ENCODE assay signal across 15 cellular contexts in the genomic region with DNA sequence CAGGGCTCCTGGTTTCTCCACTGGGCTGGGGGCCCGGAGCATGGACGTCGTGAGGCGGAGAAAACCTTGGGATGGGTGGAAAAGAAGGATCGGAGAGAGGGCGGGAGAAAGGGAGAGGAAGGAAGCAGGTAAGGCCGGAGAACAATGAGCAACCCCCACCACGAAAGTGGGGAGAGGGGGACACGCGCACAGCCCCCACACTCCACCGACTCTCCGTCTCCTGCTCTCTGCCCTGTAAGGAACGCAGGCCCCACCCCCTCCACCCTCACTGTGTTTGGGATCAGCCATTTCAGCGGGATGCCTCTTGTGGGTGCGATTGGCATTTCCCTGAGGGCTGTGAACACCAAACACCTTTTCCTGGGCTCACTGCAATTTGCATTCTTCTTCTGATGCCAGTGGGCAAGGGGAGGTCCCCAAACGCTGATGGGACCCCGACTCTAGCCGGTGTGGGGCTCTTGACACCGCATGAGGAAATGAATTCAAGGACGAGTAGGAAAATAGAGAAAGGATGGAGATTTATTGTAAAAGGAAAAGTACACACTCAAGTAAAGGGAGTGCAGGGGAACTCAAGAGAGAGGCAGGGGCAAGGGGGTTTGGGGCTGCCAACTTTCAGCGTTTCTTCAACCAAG. TPM values are rescaled to one million over a fixed set of nuclear protein-coding genes. Genes with fewer than 3 reads are reported as not detected.
A peak's percentile ranks its signal among the peaks of the same experiment; 100 is the strongest.
DNase-seq lines count a peak whose midpoint lies in the region; FAIRE-seq and TF ChIP-seq lines count a peak whose summit lies in the region.
"Had no signal": no experiment of that assay in that cellular context is flagged by ENCODE, and none has a peak within 500 bp of the region (broad histone marks: within the 10 kb centered on the region; RNA-seq: fewer than 3 reads in every experiment).

No MANE protein-coding gene starts in this region.

- H3K27me3 Mint-ChIP-seq in CD4-positive, alpha-beta memory T cell, result peaks cover 53 to 68% of the 10 kb centered on the region in 2 donors

- H3K4me1 Mint-ChIP-seq in CD4-positive, alpha-beta memory T cell, result peaks cover 9 to 19% (median 14%) of the 10 kb centered on the region in 4 donors

- no peak overlapping the region for H3K27ac Mint-ChIP-seq in CD4-positive, alpha-beta memory T cell
- H3K27ac Mint-ChIP-seq: activated T-cell treated with anti-CD3 and anti-CD28 coated beads, Interleukin-2, amount 50 U/mL, for 72 hours had no signal

- no peak overlapping the region for H3K4me3 ChIP-seq in CD4-positive, alpha-beta memory T cell (ENCODE audit: low read length in 2 of 2)
- H3K4me3 ChIP-seq in HUES48 (ENCODE audit: low read depth, low read length) (peak overlapping the region; percentile 56), esophagus muscularis mucosa (peak overlapping the region; percentile 23 to 50 (median 32)), neural cell (ENCODE audit: low read length) (peak overlapping the region; percentile 45)

- intact Hi-C loops in CD4-positive, alpha-beta memory T cell (cut with micrococcal nuclease), result no loop called here
- intact Hi-C loops in esophagus muscularis mucosa (cut with DNase I), result no loop called here

- H3K9ac ChIP-seq in HUES48 (ENCODE audit: low read depth, low read length) (no peak overlapping the region), neural cell (ENCODE audit: low read length) (no peak overlapping the region)

- H3K36me3 ChIP-seq in CD4-positive, alpha-beta memory T cell (ENCODE audit: insufficient read depth, low read length), result no peaks in the 10 kb centered on the region
- H3K36me3 ChIP-seq in HUES48 (ENCODE audit: control insufficient read depth, insufficient read depth, low read length), result no peaks in the 10 kb centered on the region
- H3K36me3 ChIP-seq in esophagus muscularis mucosa, result no peaks in the 10 kb centered on the region
- no peaks in the 10 kb centered on the region for H3K36me3 ChIP-seq in neural cell (ENCODE audit: insufficient read depth, low read length)

- TF ChIP-seq EP300 in esophagus muscularis mucosa (IDR thresholded peaks at IDR 0.05) (no peak), neural cell (conservative IDR thresholded peaks at IDR 0.05; ENCODE audit: poor library complexity, severe bottlenecking) (no peak)

- peaks cover 39% of the 10 kb centered on the region for H3K27me3 ChIP-seq in CD4-positive, alpha-beta memory T cell (ENCODE audit: insufficient read depth, low read length)
- H3K27me3 ChIP-seq in HUES48 (ENCODE audit: control insufficient read depth, insufficient read depth, low read length) (peaks cover 90% of the 10 kb centered on the region), esophagus muscularis mucosa (peaks cover 0 to 81% (median 35%) of the 10 kb centered on the region in 4 donors), neural cell (ENCODE audit: insufficient read depth, low read depth, low read length) (peaks cover 77% of the 10 kb centered on the region)

- H3K36me3 Mint-ChIP-seq in CD4-positive, alpha-beta memory T cell, result no peaks in the 10 kb centered on the region

- peak overlapping the region in 5 of 8 donors; percentile 21 to 77 (median 55) for H3K4me3 Mint-ChIP-seq in CD4-positive, alpha-beta memory T cell

- H3K9me3 ChIP-seq in CD4-positive, alpha-beta memory T cell (ENCODE audit: control insufficient read depth in 1 of 2, low read length in 2 of 2), result no peaks in the 10 kb centered on the region
- H3K9me3 ChIP-seq in HUES48 (ENCODE audit: control insufficient read depth, insufficient read depth, low read length), result no peaks in the 10 kb centered on the region
- H3K9me3 ChIP-seq in esophagus muscularis mucosa, result no peaks in the 10 kb centered on the region
- no peaks in the 10 kb centered on the region for H3K9me3 ChIP-seq in neural cell (ENCODE audit: low read length)

- H3K9me2 ChIP-seq in neural cell (ENCODE audit: insufficient read depth, low read length), result no peaks in the 10 kb centered on the region

- no peaks in the 10 kb centered on the region for H3K79me2 ChIP-seq in neural cell (replicated peaks; ENCODE audit: insufficient read depth, low read length)

- TF ChIP-seq POLR2A in esophagus muscularis mucosa (IDR thresholded peaks at IDR 0.05; ENCODE audit: low read depth), result no peak

- no peak overlapping the region for H3K27ac ChIP-seq in CD4-positive, alpha-beta memory T cell (ENCODE audit: low read depth, low read length)
- H3K27ac ChIP-seq in HUES48 (ENCODE audit: low read depth, low read length) (no peak overlapping the region), esophagus muscularis mucosa (replicated peaks in 1 of 4) (no peak overlapping the region), neural cell (ENCODE audit: low read length) (no peak overlapping the region)

- no peak for FAIRE-seq in GM19239 (lab: Jason Lieb, UNC)
- FAIRE-seq: small intestine, urothelium cell line had no signal

- DNase-seq in CD4-positive, alpha-beta memory T cell, result no peak
- DNase-seq in esophagus muscularis mucosa (ENCODE audit: extremely low spot score), result no peak
- no peak for DNase-seq in SKM-1 treated with dmso at 0.1 percent for 144 hours (lab: John Stamatoyannopoulos, UW; ENCODE audit: unreplicated experiment)
- no peak for DNase-seq in NCI-H1048 (lab: John Stamatoyannopoulos, UW)
- no peak for DNase-seq in GM19239 (ENCODE audit: insufficient read length, low spot score)
- no peak for DNase-seq in RKO (ENCODE audit: low spot score)
- DNase-seq: cerebellar nuclear complex, NCI-H2171 treated with DMSO at 0.1 percent for 48 hours, SHP77, small intestine had no signal

- H2AFZ ChIP-seq in neural cell (ENCODE audit: low read depth, low read length), result no peak overlapping the region

- H4K20me1 ChIP-seq in neural cell (ENCODE audit: insufficient read depth), result no peaks in the 10 kb centered on the region

- H3K4me1 ChIP-seq in CD4-positive, alpha-beta memory T cell (ENCODE audit: insufficient read depth, low read length), result peaks cover 16% of the 10 kb centered on the region
- H3K4me1 ChIP-seq in HUES48 (ENCODE audit: control insufficient read depth, insufficient read depth, low read length) (peaks cover 5% of the 10 kb centered on the region; the same call in 1 of the 2 replicates), esophagus muscularis mucosa (peaks cover 15 to 18% (median 16%) of the 10 kb centered on the region in 4 donors)

- CTCF ChIA-PET in CD4-positive, alpha-beta memory T cell (lab: Charles Lee; ENCODE audit: partially characterized antibody), result no interaction called here

- POLR2A ChIA-PET in CD4-positive, alpha-beta memory T cell (lab: Charles Lee; ENCODE audit: partially characterized antibody), result no interaction called here

- H3K9me3 Mint-ChIP-seq in CD4-positive, alpha-beta memory T cell, result peaks cover 0 to 3% (median 0%) of the 10 kb centered on the region in 8 donors
- H3K9me3 Mint-ChIP-seq: activated T-cell treated with anti-CD3 and anti-CD28 coated beads, Interleukin-2, amount 50 U/mL, for 72 hours had no signal

- 6% methylated on average over 21 of the region's 21 CpGs for WGBS in esophagus muscularis mucosa

- H3K4me2 ChIP-seq in neural cell (ENCODE audit: low read length), result no peak overlapping the region

- no peak for TF ChIP-seq RAD21 in neural cell (conservative IDR thresholded peaks at IDR 0.05)

- TF ChIP-seq CTCF in esophagus muscularis mucosa (IDR thresholded peaks at IDR 0.05) (no peak), neural cell (IDR thresholded peaks at IDR 0.05; ENCODE audit: poor library complexity, severe bottlenecking) (no peak)

- H3F3A ChIP-seq in neural cell (ENCODE audit: insufficient read depth, low read length, poor library complexity, severe bottlenecking), result no peaks in the 10 kb centered on the region

TF ChIP-seq in neural cell, 6 proteins besides CTCF, POLR2A, EP300 and RAD21:
- TF ChIP-seq MXI1 (conservative IDR thresholded peaks at IDR 0.05; ENCODE audit: poor library complexity, severe bottlenecking), result no peak
- TF ChIP-seq TAF1 (IDR thresholded peaks at IDR 0.05; ENCODE audit: low read depth), result no peak
- no peak for TF ChIP-seq EZH2 (IDR thresholded peaks at IDR 0.05; ENCODE audit: borderline replicate concordance, insufficient read depth, low read length, poor library complexity, severe bottlenecking)
- no peak for TF ChIP-seq POLR2AphosphoS5 (IDR thresholded peaks at IDR 0.05)

RNA-seq across cellular contexts. Expression of a gene that starts 13.0 kb away (rescaled TPM):
- not detected for total RNA-seq in CD4-positive, alpha-beta memory T cell
- not detected for polyA plus RNA-seq in CD4-positive, alpha-beta memory T cell
- not detected for total RNA-seq in esophagus muscularis mucosa
- polyA plus RNA-seq in neural cell, result not detected in 2 replicates
- polyA minus RNA-seq in neural cell, result not detected in 2 replicates
- total RNA-seq: activated T-cell treated with anti-CD3 and anti-CD28 coated beads, Interleukin-2, amount 50 U/mL, for 72 hours; mucosa of gallbladder had no signal
- polyA plus RNA-seq: small intestine had no signal

RNA-seq across cellular contexts. Expression of a gene that starts 30.6 kb away (rescaled TPM):
- under 1 TPM in 1 of 2 experiments, not detected in 1; 0.42 TPM for total RNA-seq in CD4-positive, alpha-beta memory T cell
- polyA plus RNA-seq in CD4-positive, alpha-beta memory T cell, result under 1 TPM; 0.48 to 0.96 TPM
- total RNA-seq in esophagus muscularis mucosa, result under 1 TPM in 3 of 4 donors, not detected in 1; 0.50 to 0.86 (median 0.65) TPM
- 2.2 and 2.8 TPM in 2 replicates for polyA plus RNA-seq in neural cell
- 6.8 and 10.4 TPM in 2 replicates for polyA minus RNA-seq in neural cell

Comparison
In these comparisons a context has a peak if more than half of its experiments do, and no peak if none do; other contexts are left out.
1. H3K4me3 ChIP-seq: peak in HUES48 (single experiment), esophagus muscularis mucosa (4 of 4) and neural cell (single experiment); none in CD4-positive, alpha-beta memory T cell (0 of 2).